In the genomic region with DNA sequence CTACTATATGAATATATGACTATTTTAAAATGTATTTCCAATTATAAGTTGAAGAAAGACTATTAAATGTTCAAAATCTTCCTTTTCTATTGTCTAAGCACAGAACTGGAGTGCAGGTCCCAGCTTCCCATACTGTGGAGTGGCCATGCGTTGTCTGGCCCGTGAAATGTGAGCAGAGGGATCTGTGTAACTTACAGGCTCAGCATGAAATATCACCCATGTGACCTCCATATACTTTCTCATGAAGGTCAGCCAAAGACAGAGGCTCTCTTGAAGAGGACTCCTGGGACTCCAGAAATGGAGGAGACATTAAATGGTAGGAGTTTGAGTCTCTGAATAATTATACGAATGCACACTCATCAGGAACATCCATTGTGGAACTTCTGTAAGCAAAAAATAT, we compare ENCODE assay signal across 3 cellular contexts.
A peak's percentile ranks its signal among the peaks of the same experiment; 100 is the strongest.
TF ChIP-seq lines count a peak whose summit lies in the region.

No MANE protein-coding gene starts in this region.

TF ChIP-seq in A549, 52 proteins besides CTCF, POLR2A, EP300 and RAD21:
- TF ChIP-seq NPAS2 (CRISPR knock-in tag; IDR thresholded peaks at IDR 0.05; ENCODE audit: borderline replicate concordance) (no peak), MAFK (IDR thresholded peaks at IDR 0.05; ENCODE audit: partially characterized antibody) (no peak), PHF8 (IDR thresholded peaks at IDR 0.05; ENCODE audit: borderline replicate concordance, low read depth) (no peak), HOXA7 (CRISPR knock-in tag; IDR thresholded peaks at IDR 0.05) (no peak), SREBF2 (IDR thresholded peaks at IDR 0.05) (no peak), HEYL (CRISPR knock-in tag; IDR thresholded peaks at IDR 0.05) (no peak)

TF ChIP-seq in HEK293, 187 proteins besides CTCF, POLR2A, EP300 and RAD21:
- peak; percentile 41; the same call in 1 of the 2 replicates for TF ChIP-seq MZF1 (tag by site-specific recombination; IDR thresholded peaks at IDR 0.05; ENCODE audit: borderline replicate concordance)
- peak; percentile 55; the same call in 1 of the 2 replicates for TF ChIP-seq ZBTB20 (tag by site-specific recombination; IDR thresholded peaks at IDR 0.05)
- TF ChIP-seq ZFP3 (tag by site-specific recombination; IDR thresholded peaks at IDR 0.05; ENCODE audit: low read depth) = no peak

TF ChIP-seq in endothelial cell of umbilical vein, 7 proteins besides CTCF, POLR2A, EP300 and RAD21:
- no peak for TF ChIP-seq MAX (IDR thresholded peaks at IDR 0.05; ENCODE audit: insufficient read depth, insufficient read length)
- TF ChIP-seq EZH2 (IDR thresholded peaks at IDR 0.05; ENCODE audit: borderline replicate concordance, low read depth, low read length, severe bottlenecking) = no peak
TF ChIP-seq in endothelial cell of umbilical vein: peak in this region for 0.
